ENCODE assay signal across 8 cellular contexts in the genomic region with DNA sequence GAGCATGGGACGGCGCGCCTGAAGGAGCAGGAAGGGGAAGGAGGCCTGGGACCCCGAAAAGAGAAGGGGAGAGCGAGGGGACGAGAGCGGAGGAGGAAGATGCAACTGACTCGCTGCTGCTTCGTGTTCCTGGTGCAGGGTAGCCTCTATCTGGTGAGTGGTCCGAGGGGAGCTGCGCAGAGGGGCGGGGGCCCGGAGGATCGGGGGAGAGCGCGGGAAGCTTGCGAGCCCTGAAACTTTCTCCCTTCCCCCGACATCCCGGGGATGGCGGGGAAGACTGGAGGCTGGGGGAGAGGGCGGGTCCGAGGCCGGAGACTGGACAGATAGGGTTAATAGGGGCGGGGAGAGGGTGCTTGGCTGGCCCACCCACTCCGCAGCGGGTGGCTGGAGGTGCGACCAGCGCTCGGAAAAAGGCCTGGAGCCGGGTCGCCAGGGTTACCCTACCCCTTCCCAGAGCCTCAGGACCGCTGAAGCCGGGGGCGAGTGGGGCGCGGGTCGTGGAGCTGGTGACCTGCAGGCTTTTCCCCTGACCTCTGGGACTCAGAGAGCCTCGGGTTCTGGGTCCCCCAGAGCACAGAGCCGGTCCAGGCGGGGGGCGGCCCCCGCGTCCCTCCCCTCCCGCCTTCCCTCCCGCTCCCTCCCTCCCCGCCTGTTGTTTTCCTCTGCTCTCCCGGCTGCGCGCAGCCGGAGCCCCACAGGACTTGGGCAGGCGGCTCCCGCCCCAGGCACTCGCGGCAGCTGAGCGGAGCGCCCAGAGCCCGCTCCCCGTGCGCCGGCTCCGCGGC. TPM values are rescaled to one million over a fixed set of nuclear protein-coding genes. Genes with fewer than 3 reads are reported as not detected.
A peak's percentile ranks its signal among the peaks of the same experiment; 100 is the strongest.
DNase-seq lines count a peak whose midpoint lies in the region; ATAC-seq and TF ChIP-seq lines count a peak whose summit lies in the region.

No MANE protein-coding gene starts in this region.

- ATAC-seq in right lobe of liver: peak; percentile 24 to 55 (median 38)

- no peak for TF ChIP-seq CTCF in right lobe of liver (IDR thresholded peaks at IDR 0.05)
- TF ChIP-seq CTCF in tibial nerve (IDR thresholded peaks at IDR 0.05): no peak

- TF ChIP-seq POLR2A in right lobe of liver (IDR thresholded peaks at IDR 0.05) (no peak), tibial nerve (IDR thresholded peaks at IDR 0.05) (peak in 1 of 2 donors; percentile 33)

- WGBS in right lobe of liver (ENCODE audit: insufficient coverage, low coverage, low lambda C conversion rate, missing lambda C conversion rate): 2% methylated on average over 15 of the region's 62 CpGs
- WGBS in tibial nerve, 2 donors: 2% methylated on average over 38 to 53 of the region's 62 CpGs

- H3K27ac ChIP-seq in right lobe of liver (no peak overlapping the region), tibial nerve (peak overlapping the region; percentile 56 to 88 (median 66))

- peak; percentile 42 for DNase-seq in NCI-H1436 (lab: John Stamatoyannopoulos, UW)
- DNase-seq in NCI-H1436 treated with DMSO at 0.1 percent for 48 hours (lab: John Stamatoyannopoulos, UW): no peak
- DNase-seq in NCI-H69 (lab: John Stamatoyannopoulos, UW): peak; percentile 84
- peak; percentile 28 for DNase-seq in dedifferentiated amniotic fluid mesenchymal stem cell (ENCODE audit: extremely low spot score)
- no peak for DNase-seq in right lobe of liver
- DNase-seq in tibial nerve (ENCODE audit: low spot score in 2 of 2): peak in 1 of 2 donors; percentile 31
- DNase-seq in KG1 (lab: John Stamatoyannopoulos, UW): no peak
- DNase-seq in HT-29 (ENCODE audit: low spot score): no peak

- H3K9me3 ChIP-seq in right lobe of liver: no peaks in the 10 kb centered on the region
- no peaks in the 10 kb centered on the region for H3K9me3 ChIP-seq in tibial nerve

- intact Hi-C loops in right lobe of liver (cut with DNase I): loop anchor here (10.0 kb wide), 2 partner anchors 198 to 208 kb away; a partner anchor contains a TSS

- peaks cover 0 to 8% (median 0%) of the 10 kb centered on the region in 4 donors for H3K4me1 ChIP-seq in right lobe of liver
- H3K4me1 ChIP-seq in tibial nerve: peaks cover 0 to 60% (median 15%) of the 10 kb centered on the region in 4 donors

- H3K27me3 ChIP-seq in right lobe of liver (peaks cover 0 to 9% of the 10 kb centered on the region in 2 donors), tibial nerve (peaks cover 0 to 11% of the 10 kb centered on the region in 2 donors)

- H3K4me3 ChIP-seq in right lobe of liver (peak overlapping the region; percentile 28 to 45 (median 36)), tibial nerve (peak overlapping the region; percentile 52 to 80 (median 67))

- peak in 1 of 2 donors; percentile 23 for TF ChIP-seq EP300 in tibial nerve (IDR thresholded peaks at IDR 0.05)

- no peaks in the 10 kb centered on the region for H3K36me3 ChIP-seq in right lobe of liver
- H3K36me3 ChIP-seq in tibial nerve: no peaks in the 10 kb centered on the region

RNA-seq across cellular contexts. Expression of a gene that starts 0.6 kb away (rescaled TPM):
- total RNA-seq in right lobe of liver (under 1 TPM in 5 of 6 experiments, not detected in 1; 0.09 to 0.43 (median 0.21) TPM), tibial nerve (10 to 100 TPM in 2 of 4 donors, 1 to 10 TPM in 2; 5.4 to 21.9 (median 11.4) TPM)
- total RNA-seq in HT-29 (2014; rRNA removed; shearing (Covaris generic)): not detected in 2 replicates

Comparison
In these comparisons a context has a peak if more than half of its experiments do, and no peak if none do; other contexts are left out.
1. DNase-seq: peak in NCI-H1436 (single experiment), NCI-H69 (single experiment) and dedifferentiated amniotic fluid mesenchymal stem cell (single experiment); none in NCI-H1436 treated with DMSO at 0.1 percent for 48 hours (single experiment), right lobe of liver (0 of 3), KG1 (single experiment) and HT-29 (single experiment).
2. H3K27ac ChIP-seq: peak in tibial nerve (4 of 4); none in right lobe of liver (0 of 3).